13 cellular contexts compared by ENCODE assay signal in the genomic region with DNA sequence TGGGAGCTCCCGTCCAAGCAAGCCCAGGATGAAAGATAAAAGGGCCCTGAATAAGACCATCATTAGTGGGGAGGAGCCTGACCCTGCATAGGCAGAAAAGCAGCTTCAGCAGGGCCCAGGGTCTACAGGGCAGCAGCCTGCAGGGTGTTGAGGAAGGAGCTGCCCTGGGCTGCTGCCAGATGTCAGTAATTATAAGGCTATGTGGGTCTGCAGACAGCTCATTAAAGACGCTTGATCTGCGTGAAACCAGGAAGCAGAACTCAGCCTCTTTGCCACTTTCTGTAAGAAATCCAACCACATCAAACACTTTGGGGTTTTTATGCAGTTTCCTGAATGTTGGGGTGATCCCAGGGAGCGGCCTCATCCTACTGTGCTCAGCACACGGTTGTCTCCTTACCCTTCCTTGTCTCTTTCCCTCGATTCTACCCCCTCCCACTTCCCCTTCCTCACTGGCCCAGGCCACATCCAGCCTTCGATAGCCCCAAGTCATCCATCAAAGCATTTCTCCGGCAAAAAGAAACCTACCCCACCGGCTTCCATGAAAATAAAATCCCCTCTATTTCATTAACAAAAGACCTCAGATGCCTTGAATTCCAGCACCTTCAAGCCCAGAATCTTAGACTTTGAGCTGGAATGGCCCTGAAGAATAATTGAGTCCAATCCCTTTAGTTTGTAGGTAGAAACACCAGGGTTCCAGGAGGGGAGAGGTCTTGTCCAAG. TPM values are rescaled to one million over a fixed set of nuclear protein-coding genes. Genes with fewer than 3 reads are reported as not detected.
A peak's percentile ranks its signal among the peaks of the same experiment; 100 is the strongest.
DNase-seq lines count a peak whose midpoint lies in the region; ATAC-seq, FAIRE-seq and TF ChIP-seq lines count a peak whose summit lies in the region.
"Had no signal": no experiment of that assay in that cellular context is flagged by ENCODE, and none has a peak within 500 bp of the region (broad histone marks: within the 10 kb centered on the region; RNA-seq: fewer than 3 reads in every experiment).

No MANE protein-coding gene starts in this region.

- H3K4ac ChIP-seq in H1 (replicated peaks; ENCODE audit: insufficient read length, low read depth, low read length) = peak overlapping the region; percentile 13

- no peak overlapping the region for H2BK15ac ChIP-seq in H1 (ENCODE audit: low read length)

- H3K23me2 ChIP-seq in H1 (ENCODE audit: low read depth, low read length) = no peaks in the 10 kb centered on the region

- ATAC-seq in T-cell (replicated peaks in 1 of 4) (peak; percentile 55 to 82 (median 75)), HG03139 (IDR thresholded peaks at IDR 0.05; ENCODE audit: unreplicated experiment) (no peak)
- ATAC-seq: left lobe of liver had no signal

- peak overlapping the region in 6 of 7 donors; percentile 35 to 73 (median 55) for H3K27ac Mint-ChIP-seq in CD4-positive, alpha-beta memory T cell
- no peak overlapping the region for H3K27ac Mint-ChIP-seq in T-cell

- H3K18ac ChIP-seq in H1 (ENCODE audit: extremely low read depth, low read length) = peak overlapping the region; percentile 83

- no peak for TF ChIP-seq EP300 in H1 (IDR thresholded peaks at IDR 0.05; ENCODE audit: borderline replicate concordance in 1 of 2, low read depth in 2 of 2, low read length in 2 of 2)

- peaks cover 17 to 38% (median 26%) of the 10 kb centered on the region in 4 donors for H3K4me1 Mint-ChIP-seq in CD4-positive, alpha-beta memory T cell
- H3K4me1 Mint-ChIP-seq in T-cell = peaks cover 26 to 30% (median 27%) of the 10 kb centered on the region in 3 donors

- H4K8ac ChIP-seq in H1 (ENCODE audit: extremely low read depth, insufficient read depth, low read length) = peak overlapping the region; percentile 28; the same call in 1 of the 2 replicates

- no peak for TF ChIP-seq CTCF in H1 (IDR thresholded peaks at IDR 0.05; ENCODE audit: control extremely low read depth in 1 of 3, insufficient read depth in 1 of 3, low read depth in 1 of 3, low read length in 3 of 3)

- no peaks in the 10 kb centered on the region for H3K79me1 ChIP-seq in H1 (ENCODE audit: low read depth, low read length)

- peak overlapping the region; percentile 34 for H2BK120ac ChIP-seq in H1 (replicated peaks; ENCODE audit: low read depth, low read length)

- TF ChIP-seq POLR2A in H1 (IDR thresholded peaks at IDR 0.05; ENCODE audit: control extremely low read depth in 1 of 2, low read depth in 2 of 2, low read length in 2 of 2) = no peak

- H3K9ac ChIP-seq in H1 (replicated peaks in 1 of 4; ENCODE audit: extremely low read depth in 1 of 4, low read depth in 3 of 4, low read length in 3 of 4) = no peak overlapping the region

- peak overlapping the region; percentile 45 to 89 (median 74) for H3K4me3 Mint-ChIP-seq in CD4-positive, alpha-beta memory T cell
- H3K4me3 Mint-ChIP-seq in T-cell = peak overlapping the region in 2 of 3 donors; percentile 18 to 66

- no peaks in the 10 kb centered on the region for H3K27me3 ChIP-seq in CD4-positive, alpha-beta memory T cell (ENCODE audit: insufficient read depth, low read length)
- no peaks in the 10 kb centered on the region for H3K27me3 ChIP-seq in H1 (replicated peaks in 1 of 4; ENCODE audit: control insufficient read depth in 3 of 4, extremely low read depth in 1 of 4, insufficient read depth in 3 of 4, low read length in 3 of 4)

- peak overlapping the region; percentile 55; the same call in 1 of the 2 replicates for H2AFZ ChIP-seq in H1 (ENCODE audit: low read length)

- DNase-seq in CD4-positive, alpha-beta memory T cell = peak; percentile 44 to 64 (median 58)
- DNase-seq in HT1080 (ENCODE audit: low read depth) (peak; percentile 12), T-cell (peak in 17 of 34 experiments; percentile 1 to 28 (median 6)), H1 (ENCODE audit: low read depth in 1 of 2, low spot score in 2 of 2) (no peak), COLO668 (lab: John Stamatoyannopoulos, UW; ENCODE audit: unreplicated experiment) (no peak), GM03348 (ENCODE audit: low spot score) (no peak)
- DNase-seq: DMS153, NCI-H446 treated with DMSO at 0.1 percent for 48 hours, substantia nigra had no signal

- H4K5ac ChIP-seq in H1 (ENCODE audit: insufficient read length, low read depth, low read length) = no peak overlapping the region

- no peak overlapping the region for H3K14ac ChIP-seq in H1 (ENCODE audit: insufficient read length)

- 52% methylated on average over 9 of the region's 9 CpGs; no CpG with 5 or more reads in 1 of the 2 experiments for WGBS in H1 (ENCODE audit: extremely low coverage in 1 of 2, insufficient coverage in 1 of 2, insufficient read length in 1 of 2, insufficient replicate concordance in 2 of 2, low coverage in 1 of 2, low lambda C conversion rate in 2 of 2, missing lambda C conversion rate in 1 of 2), 2 experiments

- peaks cover 3 to 4% of the 10 kb centered on the region in 2 donors for H3K27me3 Mint-ChIP-seq in CD4-positive, alpha-beta memory T cell
- peaks cover 5 to 18% of the 10 kb centered on the region in 2 donors for H3K27me3 Mint-ChIP-seq in T-cell

- no peak overlapping the region for H3K23ac ChIP-seq in H1 (ENCODE audit: insufficient read length)

- TF ChIP-seq RAD21 in H1 (IDR thresholded peaks at IDR 0.05 in 1 of 2, conservative IDR thresholded peaks at IDR 0.05 in 1 of 2; ENCODE audit: low read depth in 2 of 2, low read length in 2 of 2) = no peak

- H3K9me3 Mint-ChIP-seq in CD4-positive, alpha-beta memory T cell = no peaks in the 10 kb centered on the region
- H3K9me3 Mint-ChIP-seq in T-cell = no peaks in the 10 kb centered on the region

- peak overlapping the region; percentile 92; the same call in 1 of the 2 replicates for H2BK5ac ChIP-seq in H1 (ENCODE audit: low read depth, low read length)

- no peaks in the 10 kb centered on the region for H3K79me2 ChIP-seq in H1 (ENCODE audit: control insufficient read depth in 1 of 2, insufficient read depth in 2 of 2, low read length in 2 of 2)

- peak overlapping the region; percentile 93; the same call in 1 of the 2 replicates for H2BK20ac ChIP-seq in H1 (ENCODE audit: low read length)

- no peaks in the 10 kb centered on the region for H3K36me3 ChIP-seq in CD4-positive, alpha-beta memory T cell (ENCODE audit: insufficient read depth, low read length)
- H3K36me3 ChIP-seq in H1 (ENCODE audit: control insufficient read depth in 2 of 4, insufficient read depth in 4 of 4, low read length in 3 of 4) = no peaks in the 10 kb centered on the region

- no peak overlapping the region for H3K27ac ChIP-seq in CD4-positive, alpha-beta memory T cell (ENCODE audit: low read depth, low read length)
- peak overlapping the region; percentile 64; the same call in 1 of the 2 replicates for H3K27ac ChIP-seq in H1 (ENCODE audit: low read depth, low read length)

- peak overlapping the region; percentile 49 for H4K91ac ChIP-seq in H1 (replicated peaks; ENCODE audit: insufficient read length, low read length)

- no peaks in the 10 kb centered on the region for H3K9me3 ChIP-seq in CD4-positive, alpha-beta memory T cell (ENCODE audit: control insufficient read depth in 1 of 2, low read length in 2 of 2)
- no peaks in the 10 kb centered on the region; a peak in 1 of 4 replicates for H3K9me3 ChIP-seq in H1 (ENCODE audit: insufficient read depth in 2 of 2, low read depth in 1 of 2, low read length in 1 of 2)

- peak overlapping the region; percentile 5 to 45; a peak in 3 of 4 replicates for H3K4me2 ChIP-seq in H1 (ENCODE audit: insufficient read depth in 1 of 2, low read depth in 2 of 2, low read length in 2 of 2)

- POLR2A ChIA-PET in CD4-positive, alpha-beta memory T cell (lab: Charles Lee; ENCODE audit: partially characterized antibody) = interaction anchor here (0.7 to 1.7 kb wide), 2 partner anchors 11 to 90 kb away, joined by 4 to 6 read pairs; no protein-coding TSS in a partner anchor
- POLR2A ChIA-PET in T-cell (lab: Charles Lee) (interaction anchor here in 1 of 2 donors (0.6 kb wide), 1 partner anchor 12 kb away, joined by 3 read pairs; no protein-coding TSS in a partner anchor), H1 (lab: Charles Lee; ENCODE audit: partially characterized antibody) (interaction anchor here (0.8 to 1.1 kb wide), 3 partner anchors 12 to 273 kb away, joined by 3 to 5 read pairs (median 3); partner anchors contain the start of gene NOP56)

- H3K36me3 Mint-ChIP-seq in CD4-positive, alpha-beta memory T cell = no peaks in the 10 kb centered on the region
- H3K36me3 Mint-ChIP-seq in T-cell = no peaks in the 10 kb centered on the region

- intact Hi-C loops in CD4-positive, alpha-beta memory T cell (cut with micrococcal nuclease) = no loop called here

- no peaks in the 10 kb centered on the region for H4K20me1 ChIP-seq in H1 (replicated peaks in 1 of 2; ENCODE audit: control insufficient read depth in 1 of 2, insufficient read depth in 2 of 2, low read length in 2 of 2)

- CTCF ChIA-PET in CD4-positive, alpha-beta memory T cell (lab: Charles Lee; ENCODE audit: partially characterized antibody) = interaction anchor here (0.9 to 1.3 kb wide), 2 partner anchors 10 to 12 kb away, joined by 3 to 4 read pairs; no protein-coding TSS in a partner anchor
- CTCF ChIA-PET in T-cell (lab: Charles Lee) = interaction anchor here in 1 of 2 donors (0.6 kb wide), 1 partner anchor 603 kb away, joined by 4 read pairs; no protein-coding TSS in a partner anchor
- CTCF ChIA-PET in H1 (lab: Charles Lee; ENCODE audit: partially characterized antibody) = interaction anchor here (2.9 to 10.7 kb wide), 3 partner anchors 8 to 172 kb away, joined by 13 to 210 read pairs (median 16); no protein-coding TSS in a partner anchor

- H2AK5ac ChIP-seq in H1 (ENCODE audit: low read depth, low read length) = no peak overlapping the region

- peaks cover 24% of the 10 kb centered on the region for H3K4me1 ChIP-seq in CD4-positive, alpha-beta memory T cell (ENCODE audit: insufficient read depth, low read length)
- peaks cover 0 to 12% (median 9%) of the 10 kb centered on the region in 4 experiments; a peak in 6 of 7 replicates for H3K4me1 ChIP-seq in H1 (replicated peaks in 1 of 4; ENCODE audit: control insufficient read depth in 3 of 4, insufficient read depth in 4 of 4, low read length in 3 of 4)

- H3K56ac ChIP-seq in H1 (replicated peaks; ENCODE audit: insufficient read length, low read depth, low read length) = no peak overlapping the region

- no peak overlapping the region for H3K4me3 ChIP-seq in CD4-positive, alpha-beta memory T cell (ENCODE audit: low read length in 2 of 2)
- H3K4me3 ChIP-seq in H1 (ENCODE audit: extremely low read depth in 1 of 4, insufficient read depth in 2 of 4, low read depth in 3 of 4, low read length in 4 of 4) = no peak overlapping the region

- peak; percentile 24 for FAIRE-seq in H1 (lab: Jason Lieb, UNC)
- FAIRE-seq: GM18507 had no signal

- peak overlapping the region; percentile 98; the same call in 1 of the 2 replicates for H2BK12ac ChIP-seq in H1 (ENCODE audit: low read depth, low read length)

RNA-seq across cellular contexts. Expression of gene TGM6, which starts 1.0 kb away (rescaled TPM):
- not detected for total RNA-seq in CD4-positive, alpha-beta memory T cell
- polyA plus RNA-seq in CD4-positive, alpha-beta memory T cell = not detected
- not detected in 2 replicates for total RNA-seq in HT1080 (2014; rRNA removed; shearing (Covaris generic))
- polyA plus RNA-seq in HT1080 (2015; cell fraction: cytosol; rRNA removed) = not detected in 2 replicates
- polyA plus RNA-seq in HT1080 (2015; cell fraction: nucleus; rRNA removed) = not detected in 2 replicates
- not detected for total RNA-seq in T-cell
- total RNA-seq in H1 (2021; fragmentation: NEBNext Ultra II Directional; extraction: Animal tissue kit (Norgen Biotek cat#: 25700)) = not detected in 2 replicates
- 0.03 and 0.16 TPM in 2 replicates for polyA plus RNA-seq in H1 (2011; rRNA removed)
- polyA plus RNA-seq in H1 (2011; cell fraction: cytosol; rRNA removed) = not detected
- 0.11 TPM for polyA plus RNA-seq in H1 (2011; cell fraction: nucleus; rRNA removed)
- polyA plus RNA-seq in H1 (2012, experiment 1 of 2) = not detected in 4 replicates
- not detected for polyA plus RNA-seq in H1 (2012, experiment 2 of 2)
- not detected for polyA plus RNA-seq in H1 (2013, experiment 1 of 2)
- not detected for polyA plus RNA-seq in H1 (2013, experiment 2 of 2)
- polyA minus RNA-seq in H1 (2011; rRNA and poly(A)+ RNA removed) = not detected in 2 replicates
- polyA minus RNA-seq in H1 (2011; cell fraction: cytosol; rRNA and poly(A)+ RNA removed) = not detected
- not detected for polyA minus RNA-seq in H1 (2011; cell fraction: nucleus; rRNA and poly(A)+ RNA removed)
- total RNA-seq: left lobe of liver, osteocyte had no signal

Comparison
In these comparisons a context has a peak if more than half of its experiments do, and no peak if none do; other contexts are left out.
1. DNase-seq: peak in CD4-positive, alpha-beta memory T cell (5 of 5) and HT1080 (single experiment); none in H1 (0 of 2), COLO668 (single experiment) and GM03348 (single experiment).
2. H3K27ac Mint-ChIP-seq: peak in CD4-positive, alpha-beta memory T cell (6 of 7); none in T-cell (0 of 2).